In genomic region chr4:74794341-74794801, GRCh38 we compare ENCODE assay signal across 8 cellular contexts. TPM values are rescaled to one million over a fixed set of nuclear protein-coding genes. Genes with fewer than 3 reads are reported as not detected.
DNase-seq lines count a peak whose midpoint lies in the region; ATAC-seq and TF ChIP-seq lines count a peak whose summit lies in the region.

TSS of gene BTC (minus strand) at chr4:74794523. CDS start at chr4:74794325, 198 bp downstream.

- ATAC-seq in HG02970 (IDR thresholded peaks at IDR 0.05; ENCODE audit: low FRiP score, unreplicated experiment) (no peak), HG03175 (IDR thresholded peaks at IDR 0.05; ENCODE audit: unreplicated experiment) (no peak)

- no CpG with 5 or more reads among the region's 22 CpGs for WGBS in neuronal stem cell (ENCODE audit: extremely low coverage in 2 of 2, insufficient read length in 2 of 2, insufficient replicate concordance in 1 of 2), 2 donors

- H3K4me3 ChIP-seq in SU-DHL-6 (ENCODE audit: insufficient read depth, low read length, poor library complexity, severe bottlenecking) (no peak within 1 kb of the TSS), foreskin fibroblast (ENCODE audit: low read depth in 1 of 2, low read length in 2 of 2) (peak within 1 kb of the TSS; percentile 45 to 63), neuronal stem cell (ENCODE audit: low read length in 2 of 2) (peak within 1 kb of the TSS in 1 of 2 donors; percentile 78)

- no peak within 1 kb of the TSS for H4K91ac ChIP-seq in neuronal stem cell (ENCODE audit: low read depth, low read length, poor library complexity)

- no peaks in the 10 kb centered on the region for H3K36me3 ChIP-seq in SU-DHL-6 (ENCODE audit: low read length)
- no peaks in the 10 kb centered on the region for H3K36me3 ChIP-seq in neuronal stem cell (replicated peaks in 1 of 2; ENCODE audit: control insufficient read depth in 2 of 2, insufficient read depth in 2 of 2, low read length in 2 of 2)

- no peaks in the 10 kb centered on the region for H3K27me3 ChIP-seq in SU-DHL-6 (ENCODE audit: low read length)
- H3K27me3 ChIP-seq in neuronal stem cell (ENCODE audit: control insufficient read depth in 3 of 3, insufficient read depth in 3 of 3, low read depth in 1 of 3, low read length in 3 of 3): peaks cover 0 to 18% (median 0%) of the 10 kb centered on the region in 3 experiments

- H2AK5ac ChIP-seq in neuronal stem cell (ENCODE audit: low read depth, low read length): no peak within 1 kb of the TSS

- no peak within 1 kb of the TSS for H2BK120ac ChIP-seq in neuronal stem cell (ENCODE audit: low read depth, low read length)

- no peak within 1 kb of the TSS for H3K4ac ChIP-seq in neuronal stem cell (ENCODE audit: low read length)

- in situ Hi-C loops in Caki2 (cut with HindIII; ENCODE audit: low pct_unique_long_range_greater_than_20kb, low sequenced_read_pairs): no loop called here

- H2BK15ac ChIP-seq in neuronal stem cell (ENCODE audit: low read length): peak within 1 kb of the TSS; percentile 99

- H3K9ac ChIP-seq in SU-DHL-6 (ENCODE audit: low read length): no peak within 1 kb of the TSS; the same call in 1 of the 2 replicates
- peak within 1 kb of the TSS; percentile 90 for H3K9ac ChIP-seq in neuronal stem cell (ENCODE audit: low read depth, low read length, poor library complexity)

- H3K79me2 ChIP-seq in SU-DHL-6 (ENCODE audit: insufficient read depth, low read length): no peaks in the 10 kb centered on the region

- H3K9me3 ChIP-seq in SU-DHL-6 (ENCODE audit: insufficient read depth, low read length) (no peaks in the 10 kb centered on the region), neuronal stem cell (replicated peaks in 1 of 2; ENCODE audit: control insufficient read depth in 2 of 2, insufficient read depth in 1 of 2, low read depth in 1 of 2, low read length in 2 of 2) (no peaks in the 10 kb centered on the region)

- DNase-seq in Caki2 (ENCODE audit: low read depth): peak; percentile 70
- DNase-seq in HK-2 (ENCODE audit: unreplicated experiment): peak; percentile 49
- DNase-seq in foreskin fibroblast: peak in 1 of 2 donors; percentile 31
- peak; percentile 18 for DNase-seq in neuronal stem cell (ENCODE audit: low spot score)
- DNase-seq in cerebellar cortex (ENCODE audit: low spot score): no peak

- no peaks in the 10 kb centered on the region for H3F3A ChIP-seq in SU-DHL-6 (ENCODE audit: insufficient read depth)

- no peak within 1 kb of the TSS for H3K27ac ChIP-seq in SU-DHL-6 (ENCODE audit: low read depth, low read length)
- no peak within 1 kb of the TSS for H3K27ac ChIP-seq in neuronal stem cell (replicated peaks; ENCODE audit: low read length)

- H3K4me1 ChIP-seq in neuronal stem cell (ENCODE audit: control insufficient read depth in 2 of 2, insufficient read depth in 1 of 2, low read depth in 1 of 2, low read length in 2 of 2): peaks cover 0 to 8% of the 10 kb centered on the region in 2 donors

- H3K4me2 ChIP-seq in SU-DHL-6 (ENCODE audit: low read depth, low read length, poor library complexity, severe bottlenecking) (peak within 1 kb of the TSS; percentile 33), neuronal stem cell (ENCODE audit: insufficient read depth, low read length, poor library complexity, severe bottlenecking) (peak within 1 kb of the TSS; percentile 89)

- H3K14ac ChIP-seq in neuronal stem cell (ENCODE audit: low read length): no peak within 1 kb of the TSS

- no peaks in the 10 kb centered on the region for H3K79me1 ChIP-seq in neuronal stem cell (ENCODE audit: low read depth, low read length)

- H3K23ac ChIP-seq in neuronal stem cell (ENCODE audit: low read depth, low read length, poor library complexity): peak within 1 kb of the TSS; percentile 62

- H4K8ac ChIP-seq in neuronal stem cell (ENCODE audit: low read depth, low read length): no peak within 1 kb of the TSS

- peak within 1 kb of the TSS; percentile 55 for H2BK5ac ChIP-seq in neuronal stem cell (ENCODE audit: low read length)

- H2AFZ ChIP-seq in SU-DHL-6 (ENCODE audit: low read depth, low read length, severe bottlenecking) (peak within 1 kb of the TSS; percentile 48), neuronal stem cell (ENCODE audit: low read length) (peak within 1 kb of the TSS; percentile 83)

- peak within 1 kb of the TSS; percentile 96 for H3K18ac ChIP-seq in neuronal stem cell (ENCODE audit: low read length)

- no peak within 1 kb of the TSS for H2BK12ac ChIP-seq in neuronal stem cell (ENCODE audit: low read length)

- no peaks in the 10 kb centered on the region for H3K9me2 ChIP-seq in SU-DHL-6 (replicated peaks; ENCODE audit: insufficient read depth, low read length)

- no peaks in the 10 kb centered on the region for H4K20me1 ChIP-seq in SU-DHL-6 (ENCODE audit: low read depth, low read length)

- TF ChIP-seq CTCF in SU-DHL-6 (IDR thresholded peaks at IDR 0.05; ENCODE audit: insufficient read depth, low read length, poor library complexity, severe bottlenecking) (no peak), foreskin fibroblast (IDR thresholded peaks at IDR 0.05; ENCODE audit: low read depth, low read length) (no peak)

RNA-seq across cellular contexts. Expression of gene BTC, which starts in this region (rescaled TPM):
- total RNA-seq in Caki2 (2014; rRNA removed; shearing (Covaris generic); ENCODE audit: low replicate concordance): 0.61 and 4.5 TPM in 2 replicates
- polyA plus RNA-seq in neuronal stem cell (2013, experiment 1 of 2): 0.39 TPM
- polyA plus RNA-seq in neuronal stem cell (2013, experiment 2 of 2): 0.54 TPM
